In the genomic region with DNA sequence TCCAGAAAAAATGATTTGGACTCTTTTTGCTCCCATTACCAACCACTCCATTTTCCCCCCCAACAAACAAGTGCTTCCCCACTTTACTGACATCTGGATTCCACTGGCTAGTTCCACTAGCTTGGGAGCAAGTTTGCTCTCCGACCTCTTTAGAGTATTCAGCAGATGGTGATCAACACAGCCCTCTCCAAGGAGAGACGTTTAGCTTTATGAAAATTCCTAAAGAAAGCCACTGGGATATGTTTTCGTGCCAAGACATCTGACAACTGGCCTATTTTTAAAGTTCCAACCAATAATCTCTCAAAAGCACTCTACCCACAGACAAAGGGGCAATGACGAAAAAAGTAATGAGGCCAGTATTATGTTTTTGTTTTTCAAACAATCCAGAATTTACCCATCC, we compare ENCODE assay signal across 10 cellular contexts. TPM values are rescaled to one million over a fixed set of nuclear protein-coding genes. Genes with fewer than 3 reads are reported as not detected.
DNase-seq lines count a peak whose midpoint lies in the region; ATAC-seq and TF ChIP-seq lines count a peak whose summit lies in the region.
"Had no signal": no experiment of that assay in that cellular context is flagged by ENCODE, and none has a peak within 500 bp of the region (broad histone marks: within the 10 kb centered on the region; RNA-seq: fewer than 3 reads in every experiment).

No MANE protein-coding gene starts in this region.

- H3K9me3 ChIP-seq in transverse colon (no peaks in the 10 kb centered on the region), BE2C (no peaks in the 10 kb centered on the region)

- WGBS in transverse colon (ENCODE audit: low coverage in 1 of 2), 2 donors, result 57 to 67% methylated on average over 4 of the region's 4 CpGs

- H3K4me3 Mint-ChIP-seq in central memory CD8-positive, alpha-beta T cell, result no peak overlapping the region
- H3K4me3 Mint-ChIP-seq in natural killer cell treated with Interleukin-12 subunit alpha and Interleukin-12 subunit beta and Interleukin-15 and Interleukin-18, amount 100 ng/mL, for 72 hours, result peak overlapping the region; percentile 6

- no peak for TF ChIP-seq EP300 in transverse colon (IDR thresholded peaks at IDR 0.05; ENCODE audit: low read depth)

- H3K36me3 ChIP-seq in transverse colon (no peaks in the 10 kb centered on the region), BE2C (no peaks in the 10 kb centered on the region)

- peaks cover 9 to 39% of the 10 kb centered on the region in 2 donors for H3K36me3 Mint-ChIP-seq in activated naive CD4-positive, alpha-beta T cell treated with anti-CD3 and anti-CD28 coated beads, Interleukin-2, amount 50 U/mL, for 72 hours
- peaks cover 34% of the 10 kb centered on the region for H3K36me3 Mint-ChIP-seq in central memory CD8-positive, alpha-beta T cell (ENCODE audit: insufficient read depth)
- H3K36me3 Mint-ChIP-seq in natural killer cell treated with Interleukin-12 subunit alpha and Interleukin-12 subunit beta and Interleukin-15 and Interleukin-18, amount 100 ng/mL, for 72 hours, result no peaks in the 10 kb centered on the region

- H3K4me3 ChIP-seq in transverse colon (no peak overlapping the region), BE2C (ENCODE audit: low read depth, low read length) (no peak overlapping the region)

- H3K27me3 ChIP-seq in transverse colon (no peaks in the 10 kb centered on the region), BE2C (no peaks in the 10 kb centered on the region)

- peak overlapping the region; percentile 62 to 93 for H3K27ac Mint-ChIP-seq in activated naive CD4-positive, alpha-beta T cell treated with anti-CD3 and anti-CD28 coated beads, Interleukin-2, amount 50 U/mL, for 72 hours
- H3K27ac Mint-ChIP-seq in central memory CD8-positive, alpha-beta T cell (ENCODE audit: low read depth), result peak overlapping the region; percentile 88
- peak overlapping the region; percentile 77 to 87 for H3K27ac Mint-ChIP-seq in natural killer cell treated with Interleukin-12 subunit alpha and Interleukin-12 subunit beta and Interleukin-15 and Interleukin-18, amount 100 ng/mL, for 72 hours

- in situ Hi-C loops in transverse colon (cut with MboI; ENCODE audit: low pct_ligation_motif_present in 1 of 4, low pct_unique_long_range_greater_than_20kb in 1 of 4, low sequenced_read_pairs in 3 of 4), result no loop called here

- peak overlapping the region; percentile 71 to 80 (median 77) for H3K27ac ChIP-seq in transverse colon

- no peak for ATAC-seq in activated naive CD4-positive, alpha-beta T cell treated with anti-CD3 and anti-CD28 coated beads, Interleukin-2, amount 50 U/mL, for 72 hours
- no peak for ATAC-seq in central memory CD8-positive, alpha-beta T cell (replicated peaks; ENCODE audit: extremely low read depth, poor library complexity, severe bottlenecking)
- ATAC-seq in natural killer cell treated with Interleukin-12 subunit alpha and Interleukin-12 subunit beta and Interleukin-15 and Interleukin-18, amount 100 ng/mL, for 72 hours, result no peak
- ATAC-seq in HG02763 (IDR thresholded peaks at IDR 0.05; ENCODE audit: unreplicated experiment), result no peak
- ATAC-seq: HCT116 had no signal

- no peak for TF ChIP-seq CTCF in transverse colon (IDR thresholded peaks at IDR 0.05)
- no peak for TF ChIP-seq CTCF in BE2C (IDR thresholded peaks at IDR 0.05; ENCODE audit: low read depth, low read length)

- intact Hi-C loops in transverse colon (cut with DNase I; ENCODE audit: low total_unique reads), result no loop called here

- H3K27me3 Mint-ChIP-seq in central memory CD8-positive, alpha-beta T cell, result no peaks in the 10 kb centered on the region
- no peaks in the 10 kb centered on the region for H3K27me3 Mint-ChIP-seq in natural killer cell treated with Interleukin-12 subunit alpha and Interleukin-12 subunit beta and Interleukin-15 and Interleukin-18, amount 100 ng/mL, for 72 hours

- H3K4me1 ChIP-seq in transverse colon (peaks cover 36 to 82% (median 54%) of the 10 kb centered on the region in 4 donors), BE2C (peaks cover 24% of the 10 kb centered on the region)

- DNase-seq in activated naive CD4-positive, alpha-beta T cell treated with anti-CD3 and anti-CD28 coated beads, Interleukin-2, amount 50 U/mL, for 72 hours (ENCODE audit: low spot score in 2 of 2), result no peak
- DNase-seq in activated naive CD4-positive, alpha-beta T cell treated with anti-CD3 and anti-CD28 coated beads, Interleukin-2, amount 50 U/mL, for 16 hours, result no peak
- no peak for DNase-seq in central memory CD8-positive, alpha-beta T cell (ENCODE audit: low spot score in 2 of 2)
- no peak for DNase-seq in natural killer cell treated with Interleukin-12 subunit alpha and Interleukin-12 subunit beta and Interleukin-15 and Interleukin-18, amount 100 ng/mL, for 72 hours (ENCODE audit: low spot score)
- no peak for DNase-seq in transverse colon
- no peak for DNase-seq in SIG-M5 (lab: John Stamatoyannopoulos, UW)
- no peak for DNase-seq in BE2C
- DNase-seq: NCI-H1105 had no signal

- H3K9me3 Mint-ChIP-seq in activated naive CD4-positive, alpha-beta T cell treated with anti-CD3 and anti-CD28 coated beads, Interleukin-2, amount 50 U/mL, for 72 hours, result no peaks in the 10 kb centered on the region
- H3K9me3 Mint-ChIP-seq in central memory CD8-positive, alpha-beta T cell, result no peaks in the 10 kb centered on the region
- H3K9me3 Mint-ChIP-seq in natural killer cell treated with Interleukin-12 subunit alpha and Interleukin-12 subunit beta and Interleukin-15 and Interleukin-18, amount 100 ng/mL, for 72 hours, result no peaks in the 10 kb centered on the region

- no peak for TF ChIP-seq POLR2A in transverse colon (IDR thresholded peaks at IDR 0.05)

- H3K4me1 Mint-ChIP-seq in central memory CD8-positive, alpha-beta T cell, result peaks cover 97% of the 10 kb centered on the region
- H3K4me1 Mint-ChIP-seq in natural killer cell treated with Interleukin-12 subunit alpha and Interleukin-12 subunit beta and Interleukin-15 and Interleukin-18, amount 100 ng/mL, for 72 hours (ENCODE audit: low read depth in 2 of 2), result peaks cover 76 to 85% of the 10 kb centered on the region in 2 donors

RNA-seq across cellular contexts. Expression of a gene that starts 50.2 kb away (rescaled TPM):
- 10 to 100 TPM; 37.5 to 51.3 TPM for total RNA-seq in activated naive CD4-positive, alpha-beta T cell treated with anti-CD3 and anti-CD28 coated beads, Interleukin-2, amount 50 U/mL, for 72 hours
- total RNA-seq in natural killer cell treated with Interleukin-12 subunit alpha and Interleukin-12 subunit beta and Interleukin-15 and Interleukin-18, amount 100 ng/mL, for 72 hours, result 10 to 100 TPM; 27.2 to 35.2 TPM
- total RNA-seq in transverse colon, result 10 to 100 TPM; 14.3 to 57.6 (median 23.7) TPM
- 0.25 TPM for polyA plus RNA-seq in BE2C (2012; ENCODE audit: insufficient read depth, insufficient read length, low read depth)
